1 cellular context compared by ENCODE assay signal in genomic region chr13:44648392-44649117, GRCh38.
A peak's percentile ranks its signal among the peaks of the same experiment; 100 is the strongest.
TF ChIP-seq lines count a peak whose summit lies in the region.

No MANE protein-coding gene starts in this region.

TF ChIP-seq in HepG2, 621 proteins besides CTCF, POLR2A, EP300 and RAD21 (continued from another document):
- TF ChIP-seq ZNF766 (CRISPR knock-in tag; IDR thresholded peaks at IDR 0.05; ENCODE audit: borderline replicate concordance), result no peak
- TF ChIP-seq ONECUT2 (CRISPR knock-in tag; IDR thresholded peaks at IDR 0.05), result peak; percentile 64
- TF ChIP-seq CEBPB (IDR thresholded peaks at IDR 0.05; ENCODE audit: borderline replicate concordance, low read depth, low read length), result peak; percentile 51; the same call in 1 of the 2 replicates
- no peak for TF ChIP-seq GMEB2 (CRISPR knock-in tag; IDR thresholded peaks at IDR 0.05; ENCODE audit: low read depth)
- no peak for TF ChIP-seq ELF1 (CRISPR knock-in tag; IDR thresholded peaks at IDR 0.05)
- TF ChIP-seq HNRNPUL1 (IDR thresholded peaks at IDR 0.05; ENCODE audit: low read depth, low read length), result no peak
- TF ChIP-seq, protein P1, sequence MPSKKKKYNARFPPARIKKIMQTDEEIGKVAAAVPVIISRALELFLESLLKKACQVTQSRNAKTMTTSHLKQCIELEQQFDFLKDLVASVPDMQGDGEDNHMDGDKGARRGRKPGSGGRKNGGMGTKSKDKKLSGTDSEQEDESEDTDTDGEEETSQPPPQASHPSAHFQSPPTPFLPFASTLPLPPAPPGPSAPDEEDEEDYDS (CRISPR knock-in tag; IDR thresholded peaks at IDR 0.05), result no peak
- TF ChIP-seq NFKB2 (CRISPR knock-in tag; IDR thresholded peaks at IDR 0.05; ENCODE audit: borderline replicate concordance), result no peak
- no peak for TF ChIP-seq THAP8 (CRISPR knock-in tag; IDR thresholded peaks at IDR 0.05; ENCODE audit: borderline replicate concordance)
- no peak for TF ChIP-seq MXD4 (CRISPR knock-in tag; IDR thresholded peaks at IDR 0.05)
- no peak for TF ChIP-seq PAF1 (CRISPR knock-in tag; IDR thresholded peaks at IDR 0.05)
- TF ChIP-seq TOPORS (CRISPR knock-in tag; IDR thresholded peaks at IDR 0.05), result no peak
- TF ChIP-seq SRSF4 (IDR thresholded peaks at IDR 0.05; ENCODE audit: low read depth, low read length, poor library complexity, severe bottlenecking), result no peak
- no peak for TF ChIP-seq ATRX (CRISPR knock-in tag; IDR thresholded peaks at IDR 0.05; ENCODE audit: borderline replicate concordance)
- TF ChIP-seq, protein P2, sequence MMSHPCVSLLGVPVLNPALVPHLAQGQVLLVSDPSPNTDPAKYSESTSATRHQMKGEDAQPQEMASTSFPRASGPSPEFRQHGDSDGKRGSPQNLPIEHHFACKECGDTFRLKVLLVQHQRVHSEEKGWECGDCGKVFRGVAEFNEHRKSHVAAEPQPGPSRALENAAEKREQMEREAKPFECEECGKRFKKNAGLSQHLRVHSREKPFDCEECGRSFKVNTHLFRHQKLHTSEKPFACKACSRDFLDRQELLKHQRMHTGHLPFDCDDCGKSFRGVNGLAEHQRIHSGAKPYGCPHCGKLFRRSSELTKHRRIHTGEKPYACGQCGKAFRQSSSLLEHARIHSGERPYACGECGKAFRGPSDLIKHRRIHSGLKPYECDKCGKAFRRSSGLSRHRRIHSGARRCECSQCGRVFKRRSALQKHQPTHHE (CRISPR knock-in tag; IDR thresholded peaks at IDR 0.05; ENCODE audit: borderline replicate concordance), result no peak
- TF ChIP-seq MATR3 (CRISPR knock-in tag; IDR thresholded peaks at IDR 0.05), result no peak
- TF ChIP-seq ZBTB37 (CRISPR knock-in tag; IDR thresholded peaks at IDR 0.05), result no peak
- no peak for TF ChIP-seq GFI1 (CRISPR knock-in tag; IDR thresholded peaks at IDR 0.05; ENCODE audit: borderline replicate concordance)
- TF ChIP-seq, protein P3, sequence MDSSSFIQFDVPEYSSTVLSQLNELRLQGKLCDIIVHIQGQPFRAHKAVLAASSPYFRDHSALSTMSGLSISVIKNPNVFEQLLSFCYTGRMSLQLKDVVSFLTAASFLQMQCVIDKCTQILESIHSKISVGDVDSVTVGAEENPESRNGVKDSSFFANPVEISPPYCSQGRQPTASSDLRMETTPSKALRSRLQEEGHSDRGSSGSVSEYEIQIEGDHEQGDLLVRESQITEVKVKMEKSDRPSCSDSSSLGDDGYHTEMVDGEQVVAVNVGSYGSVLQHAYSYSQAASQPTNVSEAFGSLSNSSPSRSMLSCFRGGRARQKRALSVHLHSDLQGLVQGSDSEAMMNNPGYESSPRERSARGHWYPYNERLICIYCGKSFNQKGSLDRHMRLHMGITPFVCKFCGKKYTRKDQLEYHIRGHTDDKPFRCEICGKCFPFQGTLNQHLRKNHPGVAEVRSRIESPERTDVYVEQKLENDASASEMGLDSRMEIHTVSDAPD (CRISPR knock-in tag; IDR thresholded peaks at IDR 0.05), result no peak
- 0 out of 2 replicates have a peak, but pooled peaks have one; percentile 22 for TF ChIP-seq MIXL1 (CRISPR knock-in tag; IDR thresholded peaks at IDR 0.05)
- TF ChIP-seq, protein P4, sequence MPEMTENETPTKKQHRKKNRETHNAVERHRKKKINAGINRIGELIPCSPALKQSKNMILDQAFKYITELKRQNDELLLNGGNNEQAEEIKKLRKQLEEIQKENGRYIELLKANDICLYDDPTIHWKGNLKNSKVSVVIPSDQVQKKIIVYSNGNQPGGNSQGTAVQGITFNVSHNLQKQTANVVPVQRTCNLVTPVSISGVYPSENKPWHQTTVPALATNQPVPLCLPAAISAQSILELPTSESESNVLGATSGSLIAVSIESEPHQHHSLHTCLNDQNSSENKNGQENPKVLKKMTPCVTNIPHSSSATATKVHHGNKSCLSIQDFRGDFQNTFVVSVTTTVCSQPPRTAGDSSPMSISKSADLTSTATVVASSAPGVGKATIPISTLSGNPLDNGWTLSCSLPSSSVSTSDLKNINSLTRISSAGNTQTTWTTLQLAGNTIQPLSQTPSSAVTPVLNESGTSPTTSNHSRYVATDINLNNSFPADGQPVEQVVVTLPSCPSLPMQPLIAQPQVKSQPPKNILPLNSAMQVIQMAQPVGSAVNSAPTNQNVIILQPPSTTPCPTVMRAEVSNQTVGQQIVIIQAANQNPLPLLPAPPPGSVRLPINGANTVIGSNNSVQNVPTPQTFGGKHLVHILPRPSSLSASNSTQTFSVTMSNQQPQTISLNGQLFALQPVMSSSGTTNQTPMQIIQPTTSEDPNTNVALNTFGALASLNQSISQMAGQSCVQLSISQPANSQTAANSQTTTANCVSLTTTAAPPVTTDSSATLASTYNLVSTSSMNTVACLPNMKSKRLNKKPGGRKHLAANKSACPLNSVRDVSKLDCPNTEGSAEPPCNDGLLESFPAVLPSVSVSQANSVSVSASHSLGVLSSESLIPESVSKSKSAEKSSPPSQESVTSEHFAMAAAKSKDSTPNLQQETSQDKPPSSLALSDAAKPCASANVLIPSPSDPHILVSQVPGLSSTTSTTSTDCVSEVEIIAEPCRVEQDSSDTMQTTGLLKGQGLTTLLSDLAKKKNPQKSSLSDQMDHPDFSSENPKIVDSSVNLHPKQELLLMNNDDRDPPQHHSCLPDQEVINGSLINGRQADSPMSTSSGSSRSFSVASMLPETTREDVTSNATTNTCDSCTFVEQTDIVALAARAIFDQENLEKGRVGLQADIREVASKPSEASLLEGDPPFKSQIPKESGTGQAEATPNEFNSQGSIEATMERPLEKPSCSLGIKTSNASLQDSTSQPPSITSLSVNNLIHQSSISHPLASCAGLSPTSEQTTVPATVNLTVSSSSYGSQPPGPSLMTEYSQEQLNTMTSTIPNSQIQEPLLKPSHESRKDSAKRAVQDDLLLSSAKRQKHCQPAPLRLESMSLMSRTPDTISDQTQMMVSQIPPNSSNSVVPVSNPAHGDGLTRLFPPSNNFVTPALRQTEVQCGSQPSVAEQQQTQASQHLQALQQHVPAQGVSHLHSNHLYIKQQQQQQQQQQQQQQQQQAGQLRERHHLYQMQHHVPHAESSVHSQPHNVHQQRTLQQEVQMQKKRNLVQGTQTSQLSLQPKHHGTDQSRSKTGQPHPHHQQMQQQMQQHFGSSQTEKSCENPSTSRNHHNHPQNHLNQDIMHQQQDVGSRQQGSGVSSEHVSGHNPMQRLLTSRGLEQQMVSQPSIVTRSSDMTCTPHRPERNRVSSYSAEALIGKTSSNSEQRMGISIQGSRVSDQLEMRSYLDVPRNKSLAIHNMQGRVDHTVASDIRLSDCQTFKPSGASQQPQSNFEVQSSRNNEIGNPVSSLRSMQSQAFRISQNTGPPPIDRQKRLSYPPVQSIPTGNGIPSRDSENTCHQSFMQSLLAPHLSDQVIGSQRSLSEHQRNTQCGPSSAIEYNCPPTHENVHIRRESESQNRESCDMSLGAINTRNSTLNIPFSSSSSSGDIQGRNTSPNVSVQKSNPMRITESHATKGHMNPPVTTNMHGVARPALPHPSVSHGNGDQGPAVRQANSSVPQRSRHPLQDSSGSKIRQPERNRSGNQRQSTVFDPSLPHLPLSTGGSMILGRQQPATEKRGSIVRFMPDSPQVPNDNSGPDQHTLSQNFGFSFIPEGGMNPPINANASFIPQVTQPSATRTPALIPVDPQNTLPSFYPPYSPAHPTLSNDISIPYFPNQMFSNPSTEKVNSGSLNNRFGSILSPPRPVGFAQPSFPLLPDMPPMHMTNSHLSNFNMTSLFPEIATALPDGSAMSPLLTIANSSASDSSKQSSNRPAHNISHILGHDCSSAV (CRISPR knock-in tag; IDR thresholded peaks at IDR 0.05; ENCODE audit: borderline replicate concordance), result no peak
- TF ChIP-seq HOXA5 (CRISPR knock-in tag; IDR thresholded peaks at IDR 0.05), result peak; percentile 55; the same call in 1 of the 2 replicates
- no peak for TF ChIP-seq HNF4A (CRISPR knock-in tag; IDR thresholded peaks at IDR 0.05)
- TF ChIP-seq, protein P5, sequence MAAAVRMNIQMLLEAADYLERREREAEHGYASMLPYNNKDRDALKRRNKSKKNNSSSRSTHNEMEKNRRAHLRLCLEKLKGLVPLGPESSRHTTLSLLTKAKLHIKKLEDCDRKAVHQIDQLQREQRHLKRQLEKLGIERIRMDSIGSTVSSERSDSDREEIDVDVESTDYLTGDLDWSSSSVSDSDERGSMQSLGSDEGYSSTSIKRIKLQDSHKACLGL (CRISPR knock-in tag; IDR thresholded peaks at IDR 0.05), result no peak
- TF ChIP-seq, protein P6, sequence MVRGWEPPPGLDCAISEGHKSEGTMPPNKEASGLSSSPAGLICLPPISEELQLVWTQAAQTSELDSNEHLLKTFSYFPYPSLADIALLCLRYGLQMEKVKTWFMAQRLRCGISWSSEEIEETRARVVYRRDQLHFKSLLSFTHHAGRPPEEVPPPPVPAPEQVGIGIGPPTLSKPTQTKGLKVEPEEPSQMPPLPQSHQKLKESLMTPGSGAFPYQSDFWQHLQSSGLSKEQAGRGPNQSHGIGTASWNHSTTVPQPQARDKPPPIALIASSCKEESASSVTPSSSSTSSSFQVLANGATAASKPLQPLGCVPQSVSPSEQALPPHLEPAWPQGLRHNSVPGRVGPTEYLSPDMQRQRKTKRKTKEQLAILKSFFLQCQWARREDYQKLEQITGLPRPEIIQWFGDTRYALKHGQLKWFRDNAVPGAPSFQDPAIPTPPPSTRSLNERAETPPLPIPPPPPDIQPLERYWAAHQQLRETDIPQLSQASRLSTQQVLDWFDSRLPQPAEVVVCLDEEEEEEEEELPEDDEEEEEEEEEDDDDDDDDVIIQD (CRISPR knock-in tag; IDR thresholded peaks at IDR 0.05; ENCODE audit: low read depth), result no peak
- TF ChIP-seq ZBTB3 (CRISPR knock-in tag; IDR thresholded peaks at IDR 0.05; ENCODE audit: borderline replicate concordance, low read depth), result no peak
- no peak for TF ChIP-seq ZSCAN25 (CRISPR knock-in tag; IDR thresholded peaks at IDR 0.05)
- TF ChIP-seq, protein P7, sequence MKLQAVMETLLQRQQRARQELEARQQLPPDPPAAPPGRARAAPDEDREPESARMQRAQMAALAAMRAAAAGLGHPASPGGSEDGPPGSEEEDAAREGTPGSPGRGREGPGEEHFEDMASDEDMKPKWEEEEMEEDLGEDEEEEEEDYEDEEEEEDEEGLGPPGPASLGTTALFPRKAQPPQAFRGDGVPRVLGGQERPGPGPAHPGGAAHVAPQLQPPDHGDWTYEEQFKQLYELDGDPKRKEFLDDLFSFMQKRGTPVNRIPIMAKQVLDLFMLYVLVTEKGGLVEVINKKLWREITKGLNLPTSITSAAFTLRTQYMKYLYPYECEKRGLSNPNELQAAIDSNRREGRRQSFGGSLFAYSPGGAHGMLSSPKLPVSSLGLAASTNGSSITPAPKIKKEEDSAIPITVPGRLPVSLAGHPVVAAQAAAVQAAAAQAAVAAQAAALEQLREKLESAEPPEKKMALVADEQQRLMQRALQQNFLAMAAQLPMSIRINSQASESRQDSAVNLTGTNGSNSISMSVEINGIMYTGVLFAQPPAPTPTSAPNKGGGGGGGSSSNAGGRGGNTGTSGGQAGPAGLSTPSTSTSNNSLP (IDR thresholded peaks at IDR 0.05; ENCODE audit: low read depth, low read length), result peak; percentile 80
- no peak for TF ChIP-seq MIER3 (CRISPR knock-in tag; IDR thresholded peaks at IDR 0.05; ENCODE audit: borderline replicate concordance)
- TF ChIP-seq CENPBD1 (CRISPR knock-in tag; IDR thresholded peaks at IDR 0.05; ENCODE audit: borderline replicate concordance, low read depth), result no peak
- no peak for TF ChIP-seq TEAD2 (CRISPR knock-in tag; IDR thresholded peaks at IDR 0.05)
- peak; percentile 48 for TF ChIP-seq NR2F6 (IDR thresholded peaks at IDR 0.05)
- peak; percentile 52; the same call in 1 of the 2 replicates for TF ChIP-seq NR2F6 (CRISPR knock-in tag; IDR thresholded peaks at IDR 0.05)
- TF ChIP-seq ZNF460 (CRISPR knock-in tag; IDR thresholded peaks at IDR 0.05; ENCODE audit: borderline replicate concordance), result no peak
- TF ChIP-seq BCL6 (CRISPR knock-in tag; IDR thresholded peaks at IDR 0.05), result no peak
- TF ChIP-seq SMC3 (IDR thresholded peaks at IDR 0.05; ENCODE audit: low read length), result peak; percentile 59
- TF ChIP-seq TP53 (CRISPR knock-in tag; conservative IDR thresholded peaks at IDR 0.05), result no peak
- TF ChIP-seq NR2F2 (IDR thresholded peaks at IDR 0.05; ENCODE audit: borderline replicate concordance, low read depth), result no peak
- no peak for TF ChIP-seq ZNF790 (CRISPR knock-in tag; IDR thresholded peaks at IDR 0.05; ENCODE audit: borderline replicate concordance)
- no peak for TF ChIP-seq PRPF4 (IDR thresholded peaks at IDR 0.05; ENCODE audit: low read depth, low read length, poor library complexity, severe bottlenecking)
